ENCODE assay signal across 1 cellular context in genomic region chr7:34036069-34036920, GRCh38.
TF ChIP-seq lines count a peak whose summit lies in the region.

No MANE protein-coding gene starts in this region.

TF ChIP-seq in SK-N-SH, 30 proteins besides CTCF, POLR2A, EP300 and RAD21 (continued from another document):
- TF ChIP-seq ZBTB33 (IDR thresholded peaks at IDR 0.05; ENCODE audit: borderline replicate concordance, low read depth) (no peak), FOXJ3 (CRISPR knock-in tag; IDR thresholded peaks at IDR 0.05) (no peak), RCOR1 (IDR thresholded peaks at IDR 0.05; ENCODE audit: low read length) (no peak), NRF1 (IDR thresholded peaks at IDR 0.05; ENCODE audit: low read depth, low read length) (no peak), JUND (IDR thresholded peaks at IDR 0.05) (no peak), SIN3A (IDR thresholded peaks at IDR 0.05; ENCODE audit: borderline replicate concordance, low read depth, low read length) (no peak), YY1 (IDR thresholded peaks at IDR 0.05; ENCODE audit: low read depth) (no peak)
